In genomic region chr10:1778570-1778969, GRCh38 we compare ENCODE assay signal across 40 cellular contexts. TPM values are rescaled to one million over a fixed set of nuclear protein-coding genes. Genes with fewer than 3 reads are reported as not detected.
"Had no signal": no experiment of that assay in that cellular context is flagged by ENCODE, and none has a peak within 500 bp of the region (broad histone marks: within the 10 kb centered on the region; RNA-seq: fewer than 3 reads in every experiment).

No MANE protein-coding gene starts in this region.

- H3K4me3 Mint-ChIP-seq: activated naive CD4-positive, alpha-beta T cell treated with anti-CD3 and anti-CD28 coated beads for 36 hours; activated naive CD4-positive, alpha-beta T cell treated with anti-CD3 and anti-CD28 coated beads, Interleukin-2, amount 10 ng/mL, durations not matched to agents 7 days and 5 days; activated naive CD4-positive, alpha-beta T cell treated with anti-CD3 and anti-CD28 coated beads, Interleukin-2, amount 50 U/mL, for 24 hours; activated naive CD8-positive, alpha-beta T cell; activated naive CD8-positive, alpha-beta T cell treated with anti-CD3 and anti-CD28 coated beads for 36 hours; activated naive CD8-positive, alpha-beta T cell treated with anti-CD3 and anti-CD28 coated beads, Interleukin-2, amount 10 ng/mL, durations not matched to agents 7 days and 5 days; activated naive CD8-positive, alpha-beta T cell treated with anti-CD3 and anti-CD28 coated beads, Interleukin-2, amount 50 U/mL, for 24 hours; activated T-cell treated with anti-CD3 and anti-CD28 coated beads, Interleukin-2, amount 50 U/mL, for 24 hours; activated T-cell treated with anti-CD3 and anti-CD28 coated beads, Interleukin-2, amount 50 U/mL, for 4 hours; activated T-cell treated with anti-CD3 and anti-CD28 coated beads, Interleukin-2, amount 50 U/mL, for 72 hours; activated T-helper 1 cell treated with anti-CD3 and anti-CD28 coated beads, Interleukin-12 subunit alpha, Interleukin-12 subunit beta, Interleukin-2, Interleukin-4 antibody, amounts not matched to agents 30 ng/mL and 10 ng/mL and 1 ng/mL, durations not matched to agents 14 hours and 24 hours and 36 hours; activated T-helper 17 cell treated with anti-CD3 and anti-CD28 coated beads, Interleukin-2, amount 50 U/mL, for 72 hours; brain; central memory CD8-positive, alpha-beta T cell had no signal

- H3K27ac Mint-ChIP-seq: activated naive CD4-positive, alpha-beta T cell treated with anti-CD3 and anti-CD28 coated beads for 36 hours; activated naive CD4-positive, alpha-beta T cell treated with anti-CD3 and anti-CD28 coated beads, Interleukin-2, amount 10 ng/mL, durations not matched to agents 7 days and 5 days; activated naive CD4-positive, alpha-beta T cell treated with anti-CD3 and anti-CD28 coated beads, Interleukin-2, amount 50 U/mL, for 24 hours; activated naive CD4-positive, alpha-beta T cell treated with anti-CD3 and anti-CD28 coated beads, Interleukin-2, amount 50 U/mL, for 72 hours; activated naive CD8-positive, alpha-beta T cell; activated naive CD8-positive, alpha-beta T cell treated with anti-CD3 and anti-CD28 coated beads for 36 hours; activated naive CD8-positive, alpha-beta T cell treated with anti-CD3 and anti-CD28 coated beads, Interleukin-2, amount 10 ng/mL, durations not matched to agents 7 days and 5 days; activated naive CD8-positive, alpha-beta T cell treated with anti-CD3 and anti-CD28 coated beads, Interleukin-2, amount 50 U/mL, for 24 hours; activated T-cell treated with anti-CD3 and anti-CD28 coated beads, Interleukin-2, amount 50 U/mL, for 24 hours; activated T-cell treated with anti-CD3 and anti-CD28 coated beads, Interleukin-2, amount 50 U/mL, for 72 hours; activated T-helper 1 cell treated with anti-CD3 and anti-CD28 coated beads, Interleukin-12 subunit alpha, Interleukin-12 subunit beta, Interleukin-2, Interleukin-4 antibody, amounts not matched to agents 30 ng/mL and 10 ng/mL and 1 ng/mL, durations not matched to agents 14 hours and 24 hours and 36 hours; activated T-helper 17 cell treated with anti-CD3 and anti-CD28 coated beads, Interleukin-2, amount 50 U/mL, for 72 hours; activated T-helper 2 cell treated with anti-CD3 and anti-CD28 coated beads, Interferon-gamma antibody, Interleukin-2, Interleukin-4, amounts not matched to agents 10 μg/mL and 5 μg/mL and 100 μg/mL, durations not matched to agents 14 hours and 24 hours and 36 hours had no signal

- H3K27me3 Mint-ChIP-seq: activated naive CD4-positive, alpha-beta T cell treated with anti-CD3 and anti-CD28 coated beads, Interleukin-2, amount 10 ng/mL, durations not matched to agents 7 days and 5 days; activated naive CD4-positive, alpha-beta T cell treated with anti-CD3 and anti-CD28 coated beads, Interleukin-2, amount 50 U/mL, for 24 hours; activated naive CD8-positive, alpha-beta T cell treated with anti-CD3 and anti-CD28 coated beads for 36 hours; activated naive CD8-positive, alpha-beta T cell treated with anti-CD3 and anti-CD28 coated beads, Interleukin-2, amount 10 ng/mL, durations not matched to agents 7 days and 5 days; activated naive CD8-positive, alpha-beta T cell treated with anti-CD3 and anti-CD28 coated beads, Interleukin-2, amount 50 U/mL, for 24 hours; activated T-helper 17 cell treated with anti-CD3 and anti-CD28 coated beads, Interleukin-2, amount 50 U/mL, for 72 hours; central memory CD8-positive, alpha-beta T cell had no signal

- H3K36me3 ChIP-seq: adrenal gland, ascending aorta, brain microvascular endothelial cell, breast epithelium, cardiac muscle cell had no signal

- H3K4me1 Mint-ChIP-seq: activated naive CD4-positive, alpha-beta T cell treated with anti-CD3 and anti-CD28 coated beads, Interleukin-2, amount 10 ng/mL, durations not matched to agents 7 days and 5 days; activated naive CD4-positive, alpha-beta T cell treated with anti-CD3 and anti-CD28 coated beads, Interleukin-2, amount 50 U/mL, for 24 hours; activated naive CD8-positive, alpha-beta T cell treated with anti-CD3 and anti-CD28 coated beads for 36 hours; activated naive CD8-positive, alpha-beta T cell treated with anti-CD3 and anti-CD28 coated beads, Interleukin-2, amount 10 ng/mL, durations not matched to agents 7 days and 5 days; activated naive CD8-positive, alpha-beta T cell treated with anti-CD3 and anti-CD28 coated beads, Interleukin-2, amount 50 U/mL, for 24 hours; activated T-helper 17 cell treated with anti-CD3 and anti-CD28 coated beads, Interleukin-2, amount 50 U/mL, for 72 hours; central memory CD8-positive, alpha-beta T cell had no signal

- DNase-seq: activated effector memory CD4-positive, alpha-beta T cell treated with anti-CD3 and anti-CD28 coated beads, Interleukin-2, amount 50 U/mL, for 16 hours; activated effector memory CD4-positive, alpha-beta T cell treated with Interleukin-2 at 50 U/mL for 16 hours; activated gamma-delta T cell; activated gamma-delta T cell treated with Interleukin-2 at 50 U/mL for 16 hours; activated naive CD4-positive, alpha-beta T cell; activated naive CD4-positive, alpha-beta T cell treated with anti-CD3 and anti-CD28 coated beads for 36 hours; activated naive CD4-positive, alpha-beta T cell treated with anti-CD3 and anti-CD28 coated beads, Interleukin-2, amount 10 ng/mL, durations not matched to agents 7 days and 5 days; activated naive CD4-positive, alpha-beta T cell treated with anti-CD3 and anti-CD28 coated beads, Interleukin-2, amount 50 U/mL, for 16 hours; activated naive CD4-positive, alpha-beta T cell treated with Interleukin-2 at 50 U/mL for 16 hours; activated naive CD8-positive, alpha-beta T cell treated with anti-CD3 and anti-CD28 coated beads for 36 hours; activated naive CD8-positive, alpha-beta T cell treated with anti-CD3 and anti-CD28 coated beads, Interleukin-2, amount 10 ng/mL, durations not matched to agents 7 days and 5 days; activated naive CD8-positive, alpha-beta T cell treated with anti-CD3 and anti-CD28 coated beads, Interleukin-2, amount 50 U/mL, for 24 hours; activated T-cell treated with anti-CD3 and anti-CD28 coated beads for 4 hours; activated T-cell treated with anti-CD3 and anti-CD28 coated beads, Interleukin-2, amount 50 U/mL, for 1 hour; activated T-cell treated with anti-CD3 and anti-CD28 coated beads, Interleukin-2, amount 50 U/mL, for 24 hours; activated T-cell treated with anti-CD3 and anti-CD28 coated beads, Interleukin-2, amount 50 U/mL, for 4 hours; activated T-cell treated with anti-CD3 and anti-CD28 coated beads, Interleukin-2, amount 50 U/mL, for 48 hours; activated T-cell treated with anti-CD3 and anti-CD28 coated beads, Interleukin-2, amount 50 U/mL, for 72 hours; adrenal gland; amniotic stem cell; amygdala; anterior cingulate cortex; aorta; brain microvascular endothelial cell; caudate nucleus; central memory CD4-positive, alpha-beta T cell; cerebellar nuclear complex had no signal

- H3K36me3 Mint-ChIP-seq: activated naive CD4-positive, alpha-beta T cell treated with anti-CD3 and anti-CD28 coated beads, Interleukin-2, amount 10 ng/mL, durations not matched to agents 7 days and 5 days; activated naive CD4-positive, alpha-beta T cell treated with anti-CD3 and anti-CD28 coated beads, Interleukin-2, amount 50 U/mL, for 24 hours; activated naive CD4-positive, alpha-beta T cell treated with anti-CD3 and anti-CD28 coated beads, Interleukin-2, amount 50 U/mL, for 72 hours; activated naive CD8-positive, alpha-beta T cell; activated naive CD8-positive, alpha-beta T cell treated with anti-CD3 and anti-CD28 coated beads for 36 hours; activated naive CD8-positive, alpha-beta T cell treated with anti-CD3 and anti-CD28 coated beads, Interleukin-2, amount 10 ng/mL, durations not matched to agents 7 days and 5 days; brain had no signal

- H3K27ac ChIP-seq: adrenal gland, ascending aorta, brain microvascular endothelial cell, breast epithelium, cardiac muscle cell had no signal

- H3K4me1 ChIP-seq: adrenal gland, ascending aorta, breast epithelium had no signal

- H3K27me3 ChIP-seq: adrenal gland, ascending aorta, brain microvascular endothelial cell, breast epithelium, cardiac muscle cell had no signal

- H3K9me3 ChIP-seq: adrenal gland, ascending aorta, breast epithelium had no signal

- H3K9me3 Mint-ChIP-seq: activated naive CD4-positive, alpha-beta T cell treated with anti-CD3 and anti-CD28 coated beads for 36 hours; activated naive CD4-positive, alpha-beta T cell treated with anti-CD3 and anti-CD28 coated beads, Interleukin-2, amount 50 U/mL, for 24 hours; activated naive CD4-positive, alpha-beta T cell treated with anti-CD3 and anti-CD28 coated beads, Interleukin-2, amount 50 U/mL, for 72 hours; activated naive CD8-positive, alpha-beta T cell treated with anti-CD3 and anti-CD28 coated beads for 36 hours; activated naive CD8-positive, alpha-beta T cell treated with anti-CD3 and anti-CD28 coated beads, Interleukin-2, amount 10 ng/mL, durations not matched to agents 7 days and 5 days; activated naive CD8-positive, alpha-beta T cell treated with anti-CD3 and anti-CD28 coated beads, Interleukin-2, amount 50 U/mL, for 24 hours; activated T-cell treated with anti-CD3 and anti-CD28 coated beads, Interleukin-2, amount 50 U/mL, for 24 hours; activated T-cell treated with anti-CD3 and anti-CD28 coated beads, Interleukin-2, amount 50 U/mL, for 4 hours; activated T-cell treated with anti-CD3 and anti-CD28 coated beads, Interleukin-2, amount 50 U/mL, for 72 hours; activated T-helper 1 cell treated with anti-CD3 and anti-CD28 coated beads, Interleukin-12 subunit alpha, Interleukin-12 subunit beta, Interleukin-2, Interleukin-4 antibody, amounts not matched to agents 30 ng/mL and 10 ng/mL and 1 ng/mL, durations not matched to agents 14 hours and 24 hours and 36 hours; activated T-helper 17 cell treated with anti-CD3 and anti-CD28 coated beads, Interleukin-2, amount 50 U/mL, for 72 hours; activated T-helper 2 cell treated with anti-CD3 and anti-CD28 coated beads, Interferon-gamma antibody, Interleukin-2, Interleukin-4, amounts not matched to agents 10 μg/mL and 5 μg/mL and 100 μg/mL, durations not matched to agents 14 hours and 24 hours and 36 hours; central memory CD8-positive, alpha-beta T cell had no signal

- H3K4me3 ChIP-seq: adrenal gland, ascending aorta, breast epithelium, cardiac muscle cell had no signal

- ATAC-seq: activated naive CD4-positive, alpha-beta T cell treated with anti-CD3 and anti-CD28 coated beads, Interleukin-2, amount 50 U/mL, for 72 hours; activated naive CD8-positive, alpha-beta T cell treated with anti-CD3 and anti-CD28 coated beads, Interleukin-2, amount 50 U/mL, for 24 hours; activated T-cell treated with anti-CD3 and anti-CD28 coated beads, Interleukin-2, amount 50 U/mL, for 4 hours; activated T-cell treated with anti-CD3 and anti-CD28 coated beads, Interleukin-2, amount 50 U/mL, for 72 hours; activated T-helper 17 cell treated with anti-CD3 and anti-CD28 coated beads, Interleukin-2, amount 50 U/mL, for 72 hours had no signal

RNA-seq across cellular contexts. Expression of gene ADARB2, which starts 41.2 kb away (rescaled TPM):
- total RNA-seq: activated naive CD8-positive, alpha-beta T cell treated with anti-CD3 and anti-CD28 coated beads for 36 hours; activated T-helper 17 cell treated with anti-CD3 and anti-CD28 coated beads, Interleukin-2, amount 50 U/mL, for 72 hours; aorta; ascending aorta; bronchial epithelial cell; cardiac septum had no signal
